In the genomic region with DNA sequence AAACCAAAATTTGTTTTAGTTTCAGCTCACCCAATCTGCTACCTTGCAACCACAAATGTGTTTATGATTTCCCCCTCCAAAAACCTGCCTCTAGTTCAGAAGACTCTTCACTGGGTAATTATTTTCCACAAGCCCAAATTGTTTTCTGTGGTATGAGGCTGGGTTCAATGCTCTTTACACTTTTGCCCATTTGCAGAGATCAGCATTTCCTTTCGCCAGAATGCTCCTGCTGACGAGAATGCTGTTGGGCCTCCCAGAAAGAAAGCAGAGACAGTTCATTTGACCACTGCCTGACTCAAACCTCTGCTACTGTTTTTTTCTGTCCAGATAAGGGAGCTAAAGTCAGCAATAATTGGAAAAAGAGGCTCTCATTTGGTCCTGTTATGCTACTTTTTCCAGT, we compare ENCODE assay signal across 29 cellular contexts.
DNase-seq lines count a peak whose midpoint lies in the region; ATAC-seq, FAIRE-seq and TF ChIP-seq lines count a peak whose summit lies in the region.
"Had no signal": no experiment of that assay in that cellular context is flagged by ENCODE, and none has a peak within 500 bp of the region (broad histone marks: within the 10 kb centered on the region; RNA-seq: fewer than 3 reads in every experiment).

No MANE protein-coding gene starts in this region.

- H4K91ac ChIP-seq in H9 (ENCODE audit: insufficient read length, low read depth, low read length): no peak overlapping the region

- H3K9ac ChIP-seq in H9 (ENCODE audit: extremely low read depth, insufficient read length, low read length) (no peak overlapping the region), astrocyte (ENCODE audit: low read length) (no peak overlapping the region)

- H3K27me3 ChIP-seq in H9 (ENCODE audit: insufficient read depth, low read length): no peaks in the 10 kb centered on the region
- no peaks in the 10 kb centered on the region for H3K27me3 ChIP-seq in astrocyte (ENCODE audit: insufficient read depth, low read length)
- H3K27me3 ChIP-seq: colonic mucosa, neutrophil, thyroid gland had no signal

- no peaks in the 10 kb centered on the region for H3K36me3 ChIP-seq in astrocyte (ENCODE audit: insufficient read depth, low read length)
- H3K36me3 ChIP-seq: colonic mucosa, neutrophil, thyroid gland had no signal

- ATAC-seq in HG03139 (IDR thresholded peaks at IDR 0.05; ENCODE audit: unreplicated experiment) (no peak), HG02588 (IDR thresholded peaks at IDR 0.05; ENCODE audit: unreplicated experiment) (no peak)
- ATAC-seq: activated CD4-positive, CD25-positive, alpha-beta regulatory T cell treated with anti-CD3 and anti-CD28 coated beads, Interleukin-2, amount 50 U/mL, for 24 hours; psoas muscle; stimulated activated naive CD8-positive, alpha-beta T cell treated with anti-CD3 and anti-CD28 coated beads, Interleukin-15, amount 100 ng/mL, for 72 hours had no signal

- H3K4ac ChIP-seq in H9 (ENCODE audit: low read depth, low read length): no peak overlapping the region

- H2BK5ac ChIP-seq in H9 (ENCODE audit: insufficient read length, low read length): no peak overlapping the region

- H2BK20ac ChIP-seq in H9 (ENCODE audit: low read depth, low read length, poor library complexity, severe bottlenecking): no peak overlapping the region

- H2AFZ ChIP-seq in H9 (ENCODE audit: low read length) (no peak overlapping the region), astrocyte (ENCODE audit: low read depth, low read length) (no peak overlapping the region)

- H3K4me3 ChIP-seq in astrocyte (ENCODE audit: insufficient read depth, low read depth, low read length): no peak overlapping the region
- H3K4me3 ChIP-seq: colonic mucosa, lung, psoas muscle, thyroid gland had no signal

- H3K27ac ChIP-seq in H9 (ENCODE audit: insufficient read length, low read depth, low read length): no peak overlapping the region
- no peak overlapping the region for H3K27ac ChIP-seq in astrocyte (ENCODE audit: low read depth, low read length)
- H3K27ac ChIP-seq: colonic mucosa, neutrophil, psoas muscle, thyroid gland had no signal

- H3K27ac Mint-ChIP-seq in H9 (peak overlapping the region in 2 of 3 experiments; percentile 14 to 81; a peak in 2 of 7 replicates), astrocyte (ENCODE audit: unreplicated experiment) (peak overlapping the region; percentile 11), nephron progenitor cell (peak overlapping the region; percentile 64), immature natural killer cell (no peak overlapping the region)
- H3K27ac Mint-ChIP-seq: activated naive CD4-positive, alpha-beta T cell treated with anti-CD3 and anti-CD28 coated beads, Interleukin-2, amount 10 ng/mL, durations not matched to agents 7 days and 5 days; IgD-negative memory B cell; stimulated activated naive CD8-positive, alpha-beta T cell treated with anti-CD3 and anti-CD28 coated beads, Interleukin-15, amount 100 ng/mL, for 72 hours had no signal

- H3K4me2 ChIP-seq in H9 (ENCODE audit: insufficient read depth, insufficient read length, low read length): no peak overlapping the region
- no peak overlapping the region for H3K4me2 ChIP-seq in astrocyte (ENCODE audit: low read length)

- H3K36me3 Mint-ChIP-seq in H9 (ENCODE audit: insufficient read depth in 1 of 3, low read depth in 3 of 3) (0 out of 7 replicates have a peak, but pooled peaks cover 0 to 2% (median 0%) of the 10 kb centered on the region in 3 experiments), astrocyte (ENCODE audit: low read depth, unreplicated experiment) (no peaks in the 10 kb centered on the region), nephron progenitor cell (ENCODE audit: low read depth) (no peaks in the 10 kb centered on the region), immature natural killer cell (no peaks in the 10 kb centered on the region)
- H3K36me3 Mint-ChIP-seq: activated naive CD4-positive, alpha-beta T cell treated with anti-CD3 and anti-CD28 coated beads, Interleukin-2, amount 10 ng/mL, durations not matched to agents 7 days and 5 days had no signal

- no peak overlapping the region for H2BK12ac ChIP-seq in H9 (ENCODE audit: insufficient read length, low read depth, low read length)

- no peak overlapping the region for H3T11ph ChIP-seq in H9 (ENCODE audit: low read length)

- DNase-seq in H9: no peak
- no peak for DNase-seq in astrocyte (ENCODE audit: low read depth)
- DNase-seq in islet precursor cell: peak; percentile 64
- no peak for DNase-seq in nephron progenitor cell
- DNase-seq in germinal center (ENCODE audit: low spot score): no peak
- no peak for DNase-seq in immature natural killer cell
- DNase-seq: ACHN; activated CD4-positive, alpha-beta T cell treated with anti-CD3 and anti-CD28 coated beads, Interleukin-2, amount 50 U/mL, for 48 hours; activated naive CD4-positive, alpha-beta T cell treated with anti-CD3 and anti-CD28 coated beads, Interleukin-2, amount 10 ng/mL, durations not matched to agents 7 days and 5 days; amniotic stem cell; colonic mucosa; effector CD8-positive, alpha-beta T cell; head of caudate nucleus; NCI-H1105; NCI-H187 treated with DMSO at 0.1 percent for 48 hours; NCI-H524 treated with DMSO at 0.1 percent for 48 hours; psoas muscle; stimulated activated naive CD8-positive, alpha-beta T cell treated with anti-CD3 and anti-CD28 coated beads, Interleukin-15, amount 100 ng/mL, for 72 hours; thyroid gland had no signal

- H3K23ac ChIP-seq in H9 (ENCODE audit: insufficient read length, low read depth, low read length): no peak overlapping the region

- no peaks in the 10 kb centered on the region for H3K79me1 ChIP-seq in H9 (ENCODE audit: insufficient read depth, low read depth, low read length, poor library complexity, severe bottlenecking)

- no peak overlapping the region for H3K18ac ChIP-seq in H9 (ENCODE audit: insufficient read length, low read depth, low read length)

- no peak overlapping the region for H4K5ac ChIP-seq in H9 (ENCODE audit: insufficient read length, low read depth, low read length)

- no peak overlapping the region for H3K4me3 Mint-ChIP-seq in H9
- H3K4me3 Mint-ChIP-seq in astrocyte (ENCODE audit: unreplicated experiment): peak overlapping the region; percentile 21
- no peak overlapping the region for H3K4me3 Mint-ChIP-seq in nephron progenitor cell
- no peak overlapping the region for H3K4me3 Mint-ChIP-seq in immature natural killer cell
- H3K4me3 Mint-ChIP-seq: activated naive CD4-positive, alpha-beta T cell treated with anti-CD3 and anti-CD28 coated beads, Interleukin-2, amount 10 ng/mL, durations not matched to agents 7 days and 5 days; IgD-negative memory B cell; stimulated activated naive CD8-positive, alpha-beta T cell treated with anti-CD3 and anti-CD28 coated beads, Interleukin-15, amount 100 ng/mL, for 72 hours had no signal

- H4K20me1 ChIP-seq in H9 (ENCODE audit: control insufficient read depth, insufficient read depth, insufficient read length) (no peaks in the 10 kb centered on the region), astrocyte (ENCODE audit: insufficient read depth, low read length) (no peaks in the 10 kb centered on the region)

- H3K27me3 Mint-ChIP-seq in H9 (ENCODE audit: low read depth): no peaks in the 10 kb centered on the region
- no peaks in the 10 kb centered on the region for H3K27me3 Mint-ChIP-seq in astrocyte (ENCODE audit: low read depth, unreplicated experiment)
- H3K27me3 Mint-ChIP-seq in nephron progenitor cell (ENCODE audit: low read depth, poor library complexity): peaks cover 6% of the 10 kb centered on the region
- peaks cover 0 to 2% (median 1%) of the 10 kb centered on the region in 3 donors for H3K27me3 Mint-ChIP-seq in immature natural killer cell (ENCODE audit: low read depth in 3 of 3)
- H3K27me3 Mint-ChIP-seq: activated naive CD4-positive, alpha-beta T cell treated with anti-CD3 and anti-CD28 coated beads, Interleukin-2, amount 10 ng/mL, durations not matched to agents 7 days and 5 days; IgD-negative memory B cell had no signal

- H3K9me3 Mint-ChIP-seq in H9 (no peaks in the 10 kb centered on the region), astrocyte (ENCODE audit: unreplicated experiment) (peaks cover 2% of the 10 kb centered on the region), nephron progenitor cell (no peaks in the 10 kb centered on the region), immature natural killer cell (peaks cover 0 to 2% (median 0%) of the 10 kb centered on the region in 6 donors)
- H3K9me3 Mint-ChIP-seq: activated naive CD4-positive, alpha-beta T cell treated with anti-CD3 and anti-CD28 coated beads, Interleukin-2, amount 10 ng/mL, durations not matched to agents 7 days and 5 days; IgD-negative memory B cell; stimulated activated naive CD8-positive, alpha-beta T cell treated with anti-CD3 and anti-CD28 coated beads, Interleukin-15, amount 100 ng/mL, for 72 hours had no signal

- no peaks in the 10 kb centered on the region for H3K23me2 ChIP-seq in H9 (ENCODE audit: insufficient read length, low read depth, low read length, poor library complexity, severe bottlenecking)

- TF ChIP-seq CTCF in H9 (conservative IDR thresholded peaks at IDR 0.05) (no peak), astrocyte (IDR thresholded peaks at IDR 0.05; ENCODE audit: insufficient read depth, low read depth, low read length) (no peak), nephron progenitor cell (IDR thresholded peaks at IDR 0.05) (no peak)

- H3K56ac ChIP-seq in H9 (ENCODE audit: insufficient read length, low read depth, low read length): no peak overlapping the region

- H3K9me3 ChIP-seq in H9 (ENCODE audit: control insufficient read depth, low read depth, low read length) (no peaks in the 10 kb centered on the region), astrocyte (ENCODE audit: insufficient read depth, low read depth, low read length) (no peaks in the 10 kb centered on the region)
- H3K9me3 ChIP-seq: colonic mucosa, neutrophil, psoas muscle, thyroid gland had no signal

- H3K14ac ChIP-seq in H9 (ENCODE audit: insufficient read depth, low read length): no peak overlapping the region

- H3K79me2 ChIP-seq in H9 (ENCODE audit: insufficient read depth, low read length): no peaks in the 10 kb centered on the region
- H3K79me2 ChIP-seq in astrocyte (ENCODE audit: insufficient read depth, low read length): no peaks in the 10 kb centered on the region

- no peak overlapping the region for H2AK5ac ChIP-seq in H9 (ENCODE audit: insufficient read length, low read length)

- no CpG with 5 or more reads among the region's 2 CpGs for WGBS in H9 (ENCODE audit: extremely low coverage, insufficient read length, low lambda C conversion rate)

- peaks cover 20% of the 10 kb centered on the region in 2 experiments for H3K4me1 Mint-ChIP-seq in H9
- peaks cover 8% of the 10 kb centered on the region for H3K4me1 Mint-ChIP-seq in astrocyte (ENCODE audit: low read depth, unreplicated experiment)
- H3K4me1 Mint-ChIP-seq in nephron progenitor cell: peaks cover 19% of the 10 kb centered on the region
- no peaks in the 10 kb centered on the region for H3K4me1 Mint-ChIP-seq in immature natural killer cell
- H3K4me1 Mint-ChIP-seq: activated naive CD4-positive, alpha-beta T cell treated with anti-CD3 and anti-CD28 coated beads, Interleukin-2, amount 10 ng/mL, durations not matched to agents 7 days and 5 days; stimulated activated naive CD8-positive, alpha-beta T cell treated with anti-CD3 and anti-CD28 coated beads, Interleukin-15, amount 100 ng/mL, for 72 hours had no signal

- no peak overlapping the region for H2BK120ac ChIP-seq in H9 (ENCODE audit: low read depth, low read length, poor library complexity, severe bottlenecking)

- FAIRE-seq in astrocyte (lab: Jason Lieb, UNC): no peak
- FAIRE-seq: bronchial epithelial cell, H54, RCC 7860, TTC549 had no signal

- H3K4me1 ChIP-seq in H9 (ENCODE audit: insufficient read depth, low read length) (no peaks in the 10 kb centered on the region), astrocyte (ENCODE audit: insufficient read depth, low read length) (no peaks in the 10 kb centered on the region)
- H3K4me1 ChIP-seq: colonic mucosa, thyroid gland had no signal

- no peak overlapping the region for H4K8ac ChIP-seq in H9 (replicated peaks; ENCODE audit: insufficient read length, low read depth, low read length)

- H2BK15ac ChIP-seq in H9 (ENCODE audit: low read depth, low read length): no peak overlapping the region

Comparison
In these comparisons a context has a peak if more than half of its experiments do, and no peak if none do; other contexts are left out.
1. H3K27ac Mint-ChIP-seq: peak in H9 (2 of 3), astrocyte (single experiment) and nephron progenitor cell (single experiment); none in immature natural killer cell (0 of 6).